ENCODE assay signal across 1 cellular context in genomic region chr1:181084606-181084969, GRCh38.
TF ChIP-seq lines count a peak whose summit lies in the region.

No MANE protein-coding gene starts in this region.

TF ChIP-seq in GM12878, 131 proteins besides CTCF, POLR2A, EP300 and RAD21:
- TF ChIP-seq DPF2 (IDR thresholded peaks at IDR 0.05) (0 out of 2 replicates have a peak, but pooled peaks have one; percentile 22), IKZF1 (conservative IDR thresholded peaks at IDR 0.05) (no peak), STAT3 (IDR thresholded peaks at IDR 0.05; ENCODE audit: low read depth, low read length) (no peak), ZNF207 (IDR thresholded peaks at IDR 0.05; ENCODE audit: borderline replicate concordance) (0 out of 2 replicates have a peak, but pooled peaks have one; percentile 4), ATF3 (IDR thresholded peaks at IDR 0.05; ENCODE audit: borderline replicate concordance, extremely low read depth, low read depth, low read length) (no peak), SMAD5 (IDR thresholded peaks at IDR 0.05; ENCODE audit: low read depth) (no peak), RELB (IDR thresholded peaks at IDR 0.05; ENCODE audit: low read depth) (0 out of 2 replicates have a peak, but pooled peaks have one; percentile 7), SMARCA5 (IDR thresholded peaks at IDR 0.05) (no peak), ZSCAN29 (IDR thresholded peaks at IDR 0.05) (0 out of 2 replicates have a peak, but pooled peaks have one; percentile 5), PAX8 (IDR thresholded peaks at IDR 0.05) (peak; percentile 35; the same call in 1 of the 2 replicates), PAX5 (IDR thresholded peaks at IDR 0.05; ENCODE audit: borderline replicate concordance, low read depth, low read length) (no peak), POLR2AphosphoS5 (IDR thresholded peaks at IDR 0.05; ENCODE audit: low read length) (no peak)
